In genomic region chr4:185479507-185479971, GRCh38 we compare ENCODE assay signal across 12 cellular contexts. TPM values are rescaled to one million over a fixed set of nuclear protein-coding genes. Genes with fewer than 3 reads are reported as not detected.
DNase-seq lines count a peak whose midpoint lies in the region; ATAC-seq, FAIRE-seq and TF ChIP-seq lines count a peak whose summit lies in the region.
"Had no signal": no experiment of that assay in that cellular context is flagged by ENCODE, and none has a peak within 500 bp of the region (broad histone marks: within the 10 kb centered on the region; RNA-seq: fewer than 3 reads in every experiment).

No MANE protein-coding gene starts in this region.

- peak; percentile 90 for FAIRE-seq in GM12892 (lab: Jason Lieb, UNC)

- DNase-seq in GM12892 (ENCODE audit: insufficient read length) (peak; percentile 39), GM19238 (ENCODE audit: insufficient read length, low spot score) (peak; percentile 25), NAMALWA (ENCODE audit: low spot score) (peak; percentile 47), retina (no peak), SW480 (ENCODE audit: low spot score) (no peak), NCI-H1694 (lab: John Stamatoyannopoulos, UW) (no peak), NCI-H774 (lab: John Stamatoyannopoulos, UW) (no peak)
- DNase-seq: activated CD4-positive, alpha-beta T cell treated with anti-CD3 and anti-CD28 coated beads for 4 hours; body of pancreas; COR-L47; NCI-H82 had no signal

- TF ChIP-seq POLR2A in GM12892 (IDR thresholded peaks at IDR 0.05; ENCODE audit: low read depth, low read length) = no peak

- peak; percentile 87 for ATAC-seq in HG02840 (IDR thresholded peaks at IDR 0.05; ENCODE audit: low FRiP score, unreplicated experiment)
- ATAC-seq: body of pancreas had no signal

RNA-seq across cellular contexts. Expression of gene CCDC110, which starts 8.0 kb away (rescaled TPM):
- polyA plus RNA-seq in GM12892 (2012; ENCODE audit: missing spikeins) = 2.8 TPM

RNA-seq across cellular contexts. Expression of gene UFSP2, which starts 53.8 kb away (rescaled TPM):
- polyA plus RNA-seq in GM12892 (2012; ENCODE audit: missing spikeins) = 22.8 TPM

RNA-seq across cellular contexts. Expression of gene PDLIM3, which starts 55.8 kb away (rescaled TPM):
- polyA plus RNA-seq in GM12892 (2012; ENCODE audit: missing spikeins) = 0.87 TPM

Comparison
In these comparisons a context has a peak if more than half of its experiments do, and no peak if none do; other contexts are left out.
1. DNase-seq: peak in GM12892 (single experiment), GM19238 (single experiment) and NAMALWA (single experiment); none in retina (single experiment), SW480 (single experiment), NCI-H1694 (single experiment) and NCI-H774 (single experiment).